In genomic region chr13:49585220-49586157, GRCh38 we compare ENCODE assay signal across 8 cellular contexts. TPM values are rescaled to one million over a fixed set of nuclear protein-coding genes. Genes with fewer than 3 reads are reported as not detected.
A peak's percentile ranks its signal among the peaks of the same experiment; 100 is the strongest.
DNase-seq lines count a peak whose midpoint lies in the region; ATAC-seq and TF ChIP-seq lines count a peak whose summit lies in the region.

Gene RCBTB1 (minus strand): TSS chr13:49585558. CDS start chr13:49567279, 18,279 bp downstream.

- intact Hi-C loops in lower leg skin (cut with DNase I; ENCODE audit: low total_unique reads), result no loop called here

- WGBS in lower leg skin, 2 donors, result 1% methylated on average over 16 to 65 of the region's 87 CpGs

- TF ChIP-seq POLR2A in lower leg skin (IDR thresholded peaks at IDR 0.05), result no peak

- no peak for TF ChIP-seq CTCF in lower leg skin (IDR thresholded peaks at IDR 0.05)

- H3K4me3 ChIP-seq in lower leg skin (ENCODE audit: low read depth, poor library complexity, severe bottlenecking), result peak within 1 kb of the TSS; percentile 75

- ATAC-seq in GM18907 (IDR thresholded peaks at IDR 0.05; ENCODE audit: unreplicated experiment) (peak; percentile 90), HG03135 (IDR thresholded peaks at IDR 0.05; ENCODE audit: unreplicated experiment) (peak; percentile 90)

- DNase-seq in AG20443 (ENCODE audit: low spot score) (peak; percentile 98), NCI-H510A (lab: John Stamatoyannopoulos, UW) (peak; percentile 49), ecto neural progenitor cell (ENCODE audit: low spot score) (peak; percentile 89), lower leg skin (ENCODE audit: low spot score in 2 of 2) (peak; percentile 49 to 92)
- peak; percentile 62 to 70 for DNase-seq in activated CD4-positive, alpha-beta T cell treated with anti-CD3 and anti-CD28 coated beads, Interleukin-2, amount 50 U/mL, for 48 hours
- peak; percentile 57 to 69 for DNase-seq in stimulated activated CD4-positive, alpha-beta T cell treated with anti-CD3 and anti-CD28 coated beads, Interleukin-4, amount 100 ng/mL, for 4 hours

RNA-seq across cellular contexts. Expression of gene RCBTB1, which starts in this region (rescaled TPM):
- 10 to 100 TPM in 1 of 4 donors, 1 to 10 TPM in 3; 4.4 to 12.8 (median 6.5) TPM for total RNA-seq in lower leg skin

Comparison
In these comparisons a context has a peak if more than half of its experiments do, and no peak if none do; other contexts are left out.
1. Peak in every context shown above with its lines: DNase-seq, ATAC-seq and H3K4me3 ChIP-seq.